Comparison of ENCODE assay signal across 8 cellular contexts in genomic region chr5:115262066-115262404, GRCh38. TPM values are rescaled to one million over a fixed set of nuclear protein-coding genes. Genes with fewer than 3 reads are reported as not detected.
DNase-seq lines count a peak whose midpoint lies in the region; ATAC-seq and TF ChIP-seq lines count a peak whose summit lies in the region.

No MANE protein-coding gene starts in this region.

- H3K9me3 ChIP-seq in MM.1S (replicated peaks; ENCODE audit: insufficient read depth, low read length), result 0 out of 2 replicates have a peak, but pooled peaks cover 4% of the 10 kb centered on the region
- H3K9me3 ChIP-seq in left lung, result no peaks in the 10 kb centered on the region
- H3K9me3 ChIP-seq in thyroid gland, result no peaks in the 10 kb centered on the region

- DNase-seq in NCI-H1694 treated with DMSO at 0.1 percent for 48 hours (lab: John Stamatoyannopoulos, UW) (peak; percentile 12), NCI-H1694 (lab: John Stamatoyannopoulos, UW) (no peak), HCEC 1CT (peak; percentile 15), MM.1S (no peak), MCF 10A (ENCODE audit: unreplicated experiment) (peak; percentile 35), left lung (no peak), thyroid gland (no peak)
- no peak for DNase-seq in stimulated activated CD4-positive, alpha-beta T cell treated with anti-CD3 and anti-CD28 coated beads, Interleukin-2, amount 100 ng/mL, for 48 hours

- H3K79me2 ChIP-seq in MM.1S (ENCODE audit: low read length), result peaks cover 59% of the 10 kb centered on the region

- no peaks in the 10 kb centered on the region for H3K27me3 Mint-ChIP-seq in MCF 10A (ENCODE audit: insufficient read depth, unreplicated experiment)

- H3K27me3 ChIP-seq in MM.1S (replicated peaks; ENCODE audit: insufficient read depth, low read length) (no peaks in the 10 kb centered on the region), left lung (no peaks in the 10 kb centered on the region), thyroid gland (no peaks in the 10 kb centered on the region)

- 1 to 2% methylated on average over 9 of the region's 9 CpGs for WGBS in thyroid gland, 2 donors

- peak; percentile 57 for ATAC-seq in left lung

- H3K9ac ChIP-seq in MM.1S (ENCODE audit: low read length), result peak overlapping the region; percentile 87

- intact Hi-C loops in MCF 10A (cut with micrococcal nuclease), result no loop called here
- intact Hi-C loops in left lung (cut with DNase I), result no loop called here
- intact Hi-C loops in thyroid gland (cut with DNase I), result no loop called here

- CTCF ChIA-PET in MCF 10A (lab: Yijun Ruan, JAX), result interaction anchor here (0.6 to 1.9 kb wide), 8 partner anchors 11 to 814 kb away, joined by 3 to 9 read pairs (median 3); no protein-coding TSS in a partner anchor

- POLR2A ChIA-PET in MCF 10A (lab: Yijun Ruan, JAX), result interaction anchor here (0.6 to 2.3 kb wide), 16 partner anchors 9 to 581 kb away, joined by 3 to 19 read pairs (median 3); partner anchors contain the start of genes ATG12, CCDC112, TMED7 and TRIM36

- peaks cover 6% of the 10 kb centered on the region for H3K36me3 Mint-ChIP-seq in MCF 10A (ENCODE audit: insufficient read depth, unreplicated experiment)

- H3K27ac Mint-ChIP-seq in MCF 10A (ENCODE audit: low read depth, unreplicated experiment), result peak overlapping the region; percentile 97

- TF ChIP-seq CTCF in MM.1S (IDR thresholded peaks at IDR 0.05; ENCODE audit: low read length), result no peak
- no peak for TF ChIP-seq CTCF in MCF 10A (IDR thresholded peaks at IDR 0.05; ENCODE audit: unreplicated experiment)
- no peak for TF ChIP-seq CTCF in left lung (IDR thresholded peaks at IDR 0.05)
- TF ChIP-seq CTCF in thyroid gland (IDR thresholded peaks at IDR 0.05), result no peak

- H3K4me3 ChIP-seq in MM.1S (ENCODE audit: low read length), result peak overlapping the region; percentile 87
- H3K4me3 ChIP-seq in left lung, result peak overlapping the region; percentile 65 to 72
- H3K4me3 ChIP-seq in thyroid gland (replicated peaks in 1 of 3), result peak overlapping the region; percentile 28 to 89 (median 41)

- peaks cover 9% of the 10 kb centered on the region; the same call in 1 of the 2 replicates for H3F3A ChIP-seq in MM.1S (ENCODE audit: insufficient read depth, low read length)

- H3K9me3 Mint-ChIP-seq in MCF 10A (ENCODE audit: unreplicated experiment), result no peaks in the 10 kb centered on the region

- H4K20me1 ChIP-seq in MM.1S (ENCODE audit: insufficient read depth, low read length), result no peaks in the 10 kb centered on the region; the same call in 1 of the 2 replicates

- H3K4me2 ChIP-seq in MM.1S (ENCODE audit: low read depth, low read length), result peak overlapping the region; percentile 93

- H2AFZ ChIP-seq in MM.1S (ENCODE audit: low read length), result peak overlapping the region; percentile 99

- H3K4me1 Mint-ChIP-seq in MCF 10A (ENCODE audit: insufficient read depth, unreplicated experiment), result peaks cover 29% of the 10 kb centered on the region

- H3K36me3 ChIP-seq in MM.1S (replicated peaks; ENCODE audit: insufficient read depth, low read length), result no peaks in the 10 kb centered on the region
- peaks cover 0 to 4% of the 10 kb centered on the region in 2 donors for H3K36me3 ChIP-seq in left lung
- H3K36me3 ChIP-seq in thyroid gland, result no peaks in the 10 kb centered on the region

- H3K4me1 ChIP-seq in MM.1S (ENCODE audit: low read length), result peaks cover 16% of the 10 kb centered on the region
- peaks cover 7 to 41% of the 10 kb centered on the region in 2 donors for H3K4me1 ChIP-seq in left lung
- H3K4me1 ChIP-seq in thyroid gland, result peaks cover 11 to 14% of the 10 kb centered on the region in 2 donors

- no TSS peak for BruUV-seq in MCF 10A (replicated peaks; lab: Mats Ljungman, UMichigan)

- no peaks in the 10 kb centered on the region for H3K9me2 ChIP-seq in MM.1S (replicated peaks; ENCODE audit: insufficient read depth, low read length)

- H3K27ac ChIP-seq in MM.1S (ENCODE audit: low read length), result peak overlapping the region; percentile 71; the same call in 1 of the 2 replicates
- H3K27ac ChIP-seq in left lung, result peak overlapping the region; percentile 83 to 86
- H3K27ac ChIP-seq in thyroid gland, result peak overlapping the region in 2 of 3 donors; percentile 76 to 91

- no peak for TF ChIP-seq POLR2A in thyroid gland (IDR thresholded peaks at IDR 0.05)

- peak overlapping the region; percentile 83 for H3K4me3 Mint-ChIP-seq in MCF 10A (ENCODE audit: unreplicated experiment)

RNA-seq across cellular contexts. Expression of gene PGGT1B, which starts 0.6 kb away (rescaled TPM):
- 43.9 and 48.5 TPM in 2 replicates for total RNA-seq in MCF 10A (2022)
- 10 to 100 TPM; 42.7 to 46.5 TPM for total RNA-seq in left lung
- total RNA-seq in thyroid gland, result 10 to 100 TPM; 19.9 to 30.8 (median 20.9) TPM

RNA-seq across cellular contexts. Expression of gene CCDC112, which starts 34.4 kb away (rescaled TPM):
- total RNA-seq in MCF 10A (2022) (10.3 and 10.7 TPM in 2 replicates), left lung (1 to 10 TPM; 6.0 to 6.6 TPM), thyroid gland (1 to 10 TPM; 3.3 to 4.9 (median 3.8) TPM)

Comparison
In these comparisons a context has a peak if more than half of its experiments do, and no peak if none do; other contexts are left out.
1. DNase-seq: peak in NCI-H1694 treated with DMSO at 0.1 percent for 48 hours (single experiment), HCEC 1CT (single experiment) and MCF 10A (single experiment); none in NCI-H1694 (single experiment), MM.1S (single experiment), left lung (0 of 2), thyroid gland (0 of 2) and stimulated activated CD4-positive, alpha-beta T cell treated with anti-CD3 and anti-CD28 coated beads, Interleukin-2, amount 100 ng/mL, for 48 hours (0 of 2).
2. Peak in every context shown above with its lines, with median percentiles within 50 percentile points of each other: H3K27ac ChIP-seq and H3K4me3 ChIP-seq.